In genomic region chr22:30305519-30305905, GRCh38 we compare ENCODE assay signal across 8 cellular contexts. TPM values are rescaled to one million over a fixed set of nuclear protein-coding genes. Genes with fewer than 3 reads are reported as not detected.
DNase-seq lines count a peak whose midpoint lies in the region; ATAC-seq, FAIRE-seq and TF ChIP-seq lines count a peak whose summit lies in the region.

No MANE protein-coding gene starts in this region.

- peak overlapping the region; percentile 18 for H3K27ac Mint-ChIP-seq in progenitor cell of endocrine pancreas

- H3K27ac ChIP-seq in endothelial cell of umbilical vein (ENCODE audit: insufficient read depth, low read depth, low read length), result peak overlapping the region; percentile 41

- no peak overlapping the region for H3K9ac ChIP-seq in endothelial cell of umbilical vein (replicated peaks; ENCODE audit: extremely low read depth, insufficient read depth, low read length)

- H3K4me1 Mint-ChIP-seq in progenitor cell of endocrine pancreas (ENCODE audit: low read depth), result peaks cover 10% of the 10 kb centered on the region

- H3K9me1 ChIP-seq in endothelial cell of umbilical vein (replicated peaks; ENCODE audit: control insufficient read depth, extremely low read depth, insufficient read depth, low read length), result no peaks in the 10 kb centered on the region

- no peaks in the 10 kb centered on the region for H3K27me3 Mint-ChIP-seq in progenitor cell of endocrine pancreas

- ATAC-seq in HG02678 (IDR thresholded peaks at IDR 0.05; ENCODE audit: unreplicated experiment), result peak; percentile 47
- ATAC-seq in HG03460 (IDR thresholded peaks at IDR 0.05; ENCODE audit: unreplicated experiment), result no peak

- dilution Hi-C loops in endothelial cell of umbilical vein (cut with MboI; ENCODE audit: extremely low pct_ligation_motif_present, low sequenced_read_pairs), result no loop called here

- no peak overlapping the region for H3K4me3 Mint-ChIP-seq in progenitor cell of endocrine pancreas (ENCODE audit: low read depth)

- BruUV-seq in endothelial cell of umbilical vein (replicated peaks; lab: Mats Ljungman, UMichigan), result no TSS peak

- no peaks in the 10 kb centered on the region for H4K20me1 ChIP-seq in endothelial cell of umbilical vein (replicated peaks; ENCODE audit: control insufficient read depth, extremely low read depth, insufficient read depth, low read length)

- no peak overlapping the region for H3K4me3 ChIP-seq in endothelial cell of umbilical vein (replicated peaks in 1 of 3; ENCODE audit: insufficient read depth in 1 of 3, low read depth in 1 of 3, low read length in 3 of 3)

- H3K36me3 ChIP-seq in endothelial cell of umbilical vein (ENCODE audit: control insufficient read depth in 2 of 2, extremely low read depth in 1 of 2, insufficient read depth in 2 of 2, low read length in 2 of 2), result no peaks in the 10 kb centered on the region

- no peaks in the 10 kb centered on the region for H3K9me3 ChIP-seq in endothelial cell of umbilical vein (replicated peaks; ENCODE audit: control insufficient read depth, insufficient read depth, low read length)

- no peaks in the 10 kb centered on the region for H3K27me3 ChIP-seq in endothelial cell of umbilical vein (ENCODE audit: control insufficient read depth in 2 of 2, insufficient read depth in 2 of 2, low read length in 2 of 2)

- POLR2A ChIA-PET in GM10248 (lab: Yijun Ruan, JAX), result no interaction called here
- POLR2A ChIA-PET in endothelial cell of umbilical vein (lab: Charles Lee), result interaction anchor here (1.1 kb wide), 1 partner anchor 15 kb away, joined by 4 read pairs; no protein-coding TSS in a partner anchor

- intact Hi-C loops in endothelial cell of umbilical vein (cut with micrococcal nuclease), result loop anchor here (1.0 kb wide), 1 partner anchor 14 kb away; no protein-coding TSS in a partner anchor

- peaks cover 36% of the 10 kb centered on the region for H3K4me1 ChIP-seq in endothelial cell of umbilical vein (ENCODE audit: control insufficient read depth, extremely low read depth, insufficient read depth, low read length)

- H2AFZ ChIP-seq in endothelial cell of umbilical vein (ENCODE audit: low read depth, low read length), result peak overlapping the region; percentile 71

- TF ChIP-seq CTCF in GM10248 (IDR thresholded peaks at IDR 0.05; ENCODE audit: control extremely low read depth, extremely low read depth, low read depth, missing control alignments), result no peak
- no peak for TF ChIP-seq CTCF in endothelial cell of umbilical vein (IDR thresholded peaks at IDR 0.05; ENCODE audit: extremely low read depth in 1 of 2, insufficient read depth in 1 of 2, low read depth in 1 of 2, low read length in 2 of 2)
- no peak for TF ChIP-seq CTCF in progenitor cell of endocrine pancreas (IDR thresholded peaks at IDR 0.05; ENCODE audit: unreplicated experiment)

- no peaks in the 10 kb centered on the region for H3K36me3 Mint-ChIP-seq in progenitor cell of endocrine pancreas (ENCODE audit: insufficient read depth)

- no peaks in the 10 kb centered on the region for H3K79me2 ChIP-seq in endothelial cell of umbilical vein (ENCODE audit: control insufficient read depth, insufficient read depth, low read length)

- peak; percentile 96 for FAIRE-seq in endothelial cell of umbilical vein (lab: Jason Lieb, UNC)

- CTCF ChIA-PET in GM10248 (lab: Yijun Ruan, JAX), result interaction anchor here (22.3 kb wide), 1 partner anchor 18 kb away, joined by 268 read pairs; the partner anchor contains the start of gene CASTOR1
- CTCF ChIA-PET in endothelial cell of umbilical vein (lab: Charles Lee), result interaction anchor here (1.0 to 6.2 kb wide), 3 partner anchors 17 to 82 kb away, joined by 3 to 39 read pairs (median 16); partner anchors contain the start of genes CASTOR1, RNF215 and TBC1D10A

- peak; percentile 69 for DNase-seq in GM10248 (ENCODE audit: extremely low spot score)
- peak; percentile 33 for DNase-seq in T-helper 9 cell
- DNase-seq in endothelial cell of umbilical vein (ENCODE audit: low read depth, low spot score), result peak; percentile 55
- DNase-seq in progenitor cell of endocrine pancreas (ENCODE audit: low spot score, unreplicated experiment), result no peak
- DNase-seq in effector CD4-positive, alpha-beta T cell, result no peak
- DNase-seq in A172 (ENCODE audit: low spot score), result no peak

- TF ChIP-seq POLR2A in endothelial cell of umbilical vein (IDR thresholded peaks at IDR 0.05; ENCODE audit: low read depth, low read length), result peak; percentile 41

- H3K4me2 ChIP-seq in endothelial cell of umbilical vein (ENCODE audit: insufficient read depth, low read length), result peak overlapping the region; percentile 56

- H3K9me3 Mint-ChIP-seq in progenitor cell of endocrine pancreas (ENCODE audit: low read depth), result no peaks in the 10 kb centered on the region

TF ChIP-seq in endothelial cell of umbilical vein, 7 proteins besides CTCF, POLR2A, EP300 and RAD21 (continues in another document):
- TF ChIP-seq JUN (IDR thresholded peaks at IDR 0.05; ENCODE audit: borderline replicate concordance, insufficient read depth, insufficient read length, low read depth), result no peak
- no peak for TF ChIP-seq GATA2 (IDR thresholded peaks at IDR 0.05; ENCODE audit: insufficient read depth, insufficient read length, low read depth, low read length)
- no peak for TF ChIP-seq MAX (IDR thresholded peaks at IDR 0.05; ENCODE audit: insufficient read depth, insufficient read length)
- TF ChIP-seq MYC (IDR thresholded peaks at IDR 0.05; ENCODE audit: low read depth, low read length), result no peak
- no peak for TF ChIP-seq POLR2AphosphoS5 (IDR thresholded peaks at IDR 0.05; ENCODE audit: insufficient read depth, low read depth, low read length)

RNA-seq across cellular contexts. Expression of gene CASTOR1, which starts 16.2 kb away (rescaled TPM):
- 7.2 and 8.1 TPM in 2 replicates for total RNA-seq in endothelial cell of umbilical vein
- 26.8 and 33.0 TPM in 2 replicates for polyA plus RNA-seq in endothelial cell of umbilical vein
- polyA plus RNA-seq in endothelial cell of umbilical vein (2011; cell fraction: cytosol; rRNA removed), result 11.7 and 14.0 TPM in 2 replicates
- polyA plus RNA-seq in endothelial cell of umbilical vein (2011; cell fraction: nucleus; rRNA removed), result 16.7 and 23.9 TPM in 2 replicates
- polyA plus RNA-seq in endothelial cell of umbilical vein (2012), result 7.7 and 11.1 TPM in 2 replicates
- 4.9 and 10.7 TPM in 2 replicates for polyA minus RNA-seq in endothelial cell of umbilical vein
- polyA minus RNA-seq in endothelial cell of umbilical vein (2011; cell fraction: cytosol; rRNA and poly(A)+ RNA removed), result 1.7 TPM
- 6.8 and 7.1 TPM in 2 replicates for polyA minus RNA-seq in endothelial cell of umbilical vein (2011; cell fraction: nucleus; rRNA and poly(A)+ RNA removed)
- 7.2 and 9.3 TPM in 2 replicates for total RNA-seq in progenitor cell of endocrine pancreas
- total RNA-seq in A172 (2014; rRNA removed; shearing (Covaris generic)), result 12.8 and 20.8 TPM in 2 replicates

RNA-seq across cellular contexts. Expression of gene TBC1D10A, which starts 21.2 kb away (rescaled TPM):
- total RNA-seq in endothelial cell of umbilical vein, result 10.0 and 11.3 TPM in 2 replicates
- 11.9 and 15.1 TPM in 2 replicates for polyA plus RNA-seq in endothelial cell of umbilical vein
- polyA plus RNA-seq in endothelial cell of umbilical vein (2011; cell fraction: cytosol; rRNA removed), result 6.8 and 9.8 TPM in 2 replicates
- 19.1 and 25.4 TPM in 2 replicates for polyA plus RNA-seq in endothelial cell of umbilical vein (2011; cell fraction: nucleus; rRNA removed)
- 5.7 and 9.5 TPM in 2 replicates for polyA plus RNA-seq in endothelial cell of umbilical vein (2012)
- polyA minus RNA-seq in endothelial cell of umbilical vein, result 10.0 and 14.8 TPM in 2 replicates
- polyA minus RNA-seq in endothelial cell of umbilical vein (2011; cell fraction: cytosol; rRNA and poly(A)+ RNA removed), result 1.5 TPM
- 6.8 and 8.2 TPM in 2 replicates for polyA minus RNA-seq in endothelial cell of umbilical vein (2011; cell fraction: nucleus; rRNA and poly(A)+ RNA removed)
- total RNA-seq in progenitor cell of endocrine pancreas, result 10.6 and 13.4 TPM in 2 replicates
- total RNA-seq in A172 (2014; rRNA removed; shearing (Covaris generic)), result 12.1 and 17.0 TPM in 2 replicates

RNA-seq across cellular contexts. Expression of gene OSM, which starts 38.9 kb away (rescaled TPM):
- total RNA-seq in endothelial cell of umbilical vein, result not detected in 2 replicates
- polyA plus RNA-seq in endothelial cell of umbilical vein, result not detected in 2 replicates
- not detected in 2 replicates for polyA plus RNA-seq in endothelial cell of umbilical vein (2011; cell fraction: cytosol; rRNA removed)
- 0.07 TPM in 1 of 2 replicates, not detected in the other for polyA plus RNA-seq in endothelial cell of umbilical vein (2011; cell fraction: nucleus; rRNA removed)
- not detected in 2 replicates for polyA plus RNA-seq in endothelial cell of umbilical vein (2012)
- polyA minus RNA-seq in endothelial cell of umbilical vein, result not detected in 2 replicates
- polyA minus RNA-seq in endothelial cell of umbilical vein (2011; cell fraction: cytosol; rRNA and poly(A)+ RNA removed), result not detected
- not detected in 2 replicates for polyA minus RNA-seq in endothelial cell of umbilical vein (2011; cell fraction: nucleus; rRNA and poly(A)+ RNA removed)
- not detected in 2 replicates for total RNA-seq in progenitor cell of endocrine pancreas
- total RNA-seq in A172 (2014; rRNA removed; shearing (Covaris generic)), result not detected in 2 replicates

RNA-seq across cellular contexts. Expression of gene SF3A1, which starts 51.2 kb away (rescaled TPM):
- total RNA-seq in endothelial cell of umbilical vein (173 and 187 TPM in 2 replicates), progenitor cell of endocrine pancreas (155 and 165 TPM in 2 replicates)
- polyA plus RNA-seq in endothelial cell of umbilical vein, result 23.1 and 60.2 TPM in 2 replicates
- 55.6 and 76.1 TPM in 2 replicates for polyA plus RNA-seq in endothelial cell of umbilical vein (2011; cell fraction: cytosol; rRNA removed)
- polyA plus RNA-seq in endothelial cell of umbilical vein (2011; cell fraction: nucleus; rRNA removed), result 109 and 122 TPM in 2 replicates
- 69.2 and 83.3 TPM in 2 replicates for polyA plus RNA-seq in endothelial cell of umbilical vein (2012)
- polyA minus RNA-seq in endothelial cell of umbilical vein, result 92.2 and 107 TPM in 2 replicates
- 79.8 TPM for polyA minus RNA-seq in endothelial cell of umbilical vein (2011; cell fraction: cytosol; rRNA and poly(A)+ RNA removed)
- polyA minus RNA-seq in endothelial cell of umbilical vein (2011; cell fraction: nucleus; rRNA and poly(A)+ RNA removed), result 95.4 and 95.8 TPM in 2 replicates
- total RNA-seq in A172 (2014; rRNA removed; shearing (Covaris generic)), result 25.1 and 39.8 TPM in 2 replicates

RNA-seq across cellular contexts. Expression of gene CCDC157, which starts 51.3 kb away (rescaled TPM):
- total RNA-seq in endothelial cell of umbilical vein (1.7 and 2.1 TPM in 2 replicates), progenitor cell of endocrine pancreas (11.1 and 13.5 TPM in 2 replicates)
- polyA plus RNA-seq in endothelial cell of umbilical vein, result 3.1 and 3.7 TPM in 2 replicates
- 1.7 and 1.9 TPM in 2 replicates for polyA plus RNA-seq in endothelial cell of umbilical vein (2011; cell fraction: cytosol; rRNA removed)
- 2.9 and 4.0 TPM in 2 replicates for polyA plus RNA-seq in endothelial cell of umbilical vein (2011; cell fraction: nucleus; rRNA removed)
- 1.1 and 1.2 TPM in 2 replicates for polyA plus RNA-seq in endothelial cell of umbilical vein (2012)
- 1.8 and 2.0 TPM in 2 replicates for polyA minus RNA-seq in endothelial cell of umbilical vein
- 1.1 TPM for polyA minus RNA-seq in endothelial cell of umbilical vein (2011; cell fraction: cytosol; rRNA and poly(A)+ RNA removed)
- polyA minus RNA-seq in endothelial cell of umbilical vein (2011; cell fraction: nucleus; rRNA and poly(A)+ RNA removed), result 2.0 and 2.7 TPM in 2 replicates
- total RNA-seq in A172 (2014; rRNA removed; shearing (Covaris generic)), result 1.1 and 1.2 TPM in 2 replicates

Comparison
In these comparisons a context has a peak if more than half of its experiments do, and no peak if none do; other contexts are left out.
1. DNase-seq: peak in GM10248 (single experiment), T-helper 9 cell (single experiment) and endothelial cell of umbilical vein (single experiment); none in progenitor cell of endocrine pancreas (single experiment), effector CD4-positive, alpha-beta T cell (single experiment) and A172 (single experiment).